In the genomic region with DNA sequence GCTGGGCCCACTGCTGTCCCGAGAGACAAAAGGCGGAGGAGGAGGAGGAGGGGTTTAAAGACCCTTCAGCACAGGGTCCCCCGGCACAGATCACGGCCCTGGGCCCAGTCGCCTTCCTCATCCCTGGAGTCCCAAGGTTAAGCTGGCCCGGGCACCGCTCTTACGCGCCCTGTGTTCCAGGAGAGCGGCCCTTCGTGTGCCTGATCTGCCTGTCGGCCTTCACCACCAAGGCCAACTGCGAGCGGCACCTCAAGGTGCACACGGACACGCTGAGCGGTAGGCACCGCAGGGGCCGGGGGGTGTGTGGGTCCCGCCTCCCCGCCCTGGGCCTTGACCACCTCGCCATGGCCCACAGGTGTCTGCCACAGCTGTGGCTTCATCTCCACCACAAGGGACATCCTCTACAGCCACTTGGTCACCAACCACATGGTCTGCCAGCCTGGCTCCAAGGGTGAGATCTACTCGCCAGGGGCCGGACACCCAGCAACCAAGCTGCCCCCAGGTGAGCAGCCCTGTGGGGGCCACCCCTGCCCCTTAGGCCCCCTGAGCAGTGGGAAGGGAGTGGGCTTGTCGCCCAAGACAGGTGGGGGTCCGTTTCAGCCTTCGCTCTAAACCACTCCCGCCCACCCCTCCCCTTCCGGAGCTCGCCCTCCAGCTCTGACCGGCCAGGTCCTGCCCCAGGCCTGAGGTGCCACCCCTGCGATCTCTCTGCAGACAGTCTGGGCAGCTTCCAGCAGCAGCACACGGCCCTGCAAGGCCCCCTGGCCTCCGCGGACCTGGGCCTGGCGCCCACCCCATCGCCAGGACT, we compare ENCODE assay signal across 11 cellular contexts. TPM values are rescaled to one million over a fixed set of nuclear protein-coding genes. Genes with fewer than 3 reads are reported as not detected.
DNase-seq lines count a peak whose midpoint lies in the region; ATAC-seq, FAIRE-seq and TF ChIP-seq lines count a peak whose summit lies in the region.
"Had no signal": no experiment of that assay in that cellular context is flagged by ENCODE, and none has a peak within 500 bp of the region (broad histone marks: within the 10 kb centered on the region; RNA-seq: fewer than 3 reads in every experiment).

No MANE protein-coding gene starts in this region.

- H3K4me1 Mint-ChIP-seq in memory B cell, result peaks cover 9% of the 10 kb centered on the region

- H3K27ac Mint-ChIP-seq in memory B cell, result no peak overlapping the region

- ATAC-seq in memory B cell (ENCODE audit: low read depth), result no peak
- ATAC-seq in HG03097 (IDR thresholded peaks at IDR 0.05; ENCODE audit: low FRiP score, unreplicated experiment), result no peak
- ATAC-seq in foreskin keratinocyte, result no peak

- 0 out of 2 replicates have a peak overlapping the region, but pooled peaks have one; percentile 81 for H2BK15ac ChIP-seq in H1 (ENCODE audit: low read length)

- H2AK5ac ChIP-seq in H1 (ENCODE audit: low read depth, low read length), result no peak overlapping the region; the same call in 1 of the 2 replicates

- 0 out of 2 replicates have a peak overlapping the region, but pooled peaks have one; percentile 43 for H2BK12ac ChIP-seq in H1 (ENCODE audit: low read depth, low read length)

- no peak for TF ChIP-seq EP300 in H1 (IDR thresholded peaks at IDR 0.05; ENCODE audit: borderline replicate concordance in 1 of 2, low read depth in 2 of 2, low read length in 2 of 2)

- H3K27me3 ChIP-seq in HUES64 (ENCODE audit: insufficient read depth, low read length), result no peaks in the 10 kb centered on the region
- no peaks in the 10 kb centered on the region; a peak in 2 of 7 replicates for H3K27me3 ChIP-seq in H1 (replicated peaks in 1 of 4; ENCODE audit: control insufficient read depth in 3 of 4, extremely low read depth in 1 of 4, insufficient read depth in 3 of 4, low read length in 3 of 4)
- H3K27me3 ChIP-seq in foreskin keratinocyte, result peaks cover 4% of the 10 kb centered on the region

- DNase-seq in H1 (ENCODE audit: low read depth in 1 of 2, low spot score in 2 of 2) (no peak), memory B cell (ENCODE audit: low spot score in 2 of 2) (no peak), substantia nigra (lab: John Stamatoyannopoulos, UW) (peak in 1 of 49 donors; percentile 49), foreskin keratinocyte (no peak), amygdala (lab: John Stamatoyannopoulos, UW) (no peak), D341Med (ENCODE audit: low spot score) (no peak)
- DNase-seq: NCI-H146 had no signal

- no peak overlapping the region for H4K91ac ChIP-seq in H1 (replicated peaks; ENCODE audit: insufficient read length, low read length)

- no peak overlapping the region for H2AFZ ChIP-seq in H1 (ENCODE audit: low read length)

- H3K9ac ChIP-seq in HUES64 (ENCODE audit: low read depth, low read length), result peak overlapping the region; percentile 52; the same call in 1 of the 2 replicates
- H3K9ac ChIP-seq in H1 (replicated peaks in 1 of 4; ENCODE audit: extremely low read depth in 1 of 4, low read depth in 3 of 4, low read length in 3 of 4), result peak overlapping the region in 3 of 4 experiments; percentile 30 to 64 (median 35); a peak in 3 of 7 replicates

- no peak overlapping the region; the same call in 1 of the 2 replicates for H3K18ac ChIP-seq in H1 (ENCODE audit: extremely low read depth, low read length)

- TF ChIP-seq POLR2A in H1 (IDR thresholded peaks at IDR 0.05; ENCODE audit: control extremely low read depth in 1 of 2, low read depth in 2 of 2, low read length in 2 of 2), result no peak

- H3K4ac ChIP-seq in H1 (replicated peaks; ENCODE audit: insufficient read length, low read depth, low read length), result no peak overlapping the region

- TF ChIP-seq RAD21 in H1 (IDR thresholded peaks at IDR 0.05 in 1 of 2, conservative IDR thresholded peaks at IDR 0.05 in 1 of 2; ENCODE audit: low read depth in 2 of 2, low read length in 2 of 2), result no peak

- 0 out of 2 replicates have a peak, but pooled peaks cover 4% of the 10 kb centered on the region for H3K79me1 ChIP-seq in H1 (ENCODE audit: low read depth, low read length)

- no peaks in the 10 kb centered on the region for H3K9me3 ChIP-seq in HUES64 (ENCODE audit: insufficient read depth, low read depth, low read length)
- H3K9me3 ChIP-seq in H1 (ENCODE audit: insufficient read depth in 2 of 2, low read depth in 1 of 2, low read length in 1 of 2), result no peaks in the 10 kb centered on the region

- TF ChIP-seq CTCF in H1 (IDR thresholded peaks at IDR 0.05; ENCODE audit: control extremely low read depth in 1 of 3, insufficient read depth in 1 of 3, low read depth in 1 of 3, low read length in 3 of 3) (no peak), foreskin keratinocyte (conservative IDR thresholded peaks at IDR 0.05) (no peak)

- H3K36me3 ChIP-seq in HUES64 (ENCODE audit: insufficient read depth, low read length) (no peaks in the 10 kb centered on the region), H1 (ENCODE audit: control insufficient read depth in 2 of 4, insufficient read depth in 4 of 4, low read length in 3 of 4) (no peaks in the 10 kb centered on the region; a peak in 1 of 8 replicates)

- peak overlapping the region; percentile 37 for H3K4me3 Mint-ChIP-seq in memory B cell

- no peak overlapping the region for H3K14ac ChIP-seq in H1 (ENCODE audit: insufficient read length)

- POLR2A ChIA-PET in H1 (lab: Charles Lee; ENCODE audit: partially characterized antibody), result interaction anchor here (1.0 to 2.6 kb wide), 6 partner anchors 10 to 582 kb away, joined by 3 to 9 read pairs (median 4); a partner anchor contains a TSS

- H3K4me3 ChIP-seq in HUES64 (ENCODE audit: low read length), result peak overlapping the region; percentile 87
- peak overlapping the region; percentile 24 to 87 (median 50); a peak in 7 of 8 replicates for H3K4me3 ChIP-seq in H1 (ENCODE audit: extremely low read depth in 1 of 4, insufficient read depth in 2 of 4, low read depth in 3 of 4, low read length in 4 of 4)

- peak overlapping the region; percentile 35 for H4K8ac ChIP-seq in H1 (ENCODE audit: extremely low read depth, insufficient read depth, low read length)

- 84% methylated on average over 37 of the region's 37 CpGs for WGBS in HUES64
- WGBS in H1 (ENCODE audit: extremely low coverage in 1 of 2, insufficient coverage in 1 of 2, insufficient read length in 1 of 2, insufficient replicate concordance in 2 of 2, low coverage in 1 of 2, low lambda C conversion rate in 2 of 2, missing lambda C conversion rate in 1 of 2), 2 experiments, result 84% methylated on average over 33 of the region's 37 CpGs; no CpG with 5 or more reads in 1 of the 2 experiments

- H3K56ac ChIP-seq in H1 (replicated peaks; ENCODE audit: insufficient read length, low read depth, low read length), result no peak overlapping the region

- H2BK20ac ChIP-seq in H1 (ENCODE audit: low read length), result no peak overlapping the region

- CTCF ChIA-PET in H1 (lab: Charles Lee; ENCODE audit: partially characterized antibody), result interaction anchor here (0.8 to 2.0 kb wide), 5 partner anchors 26 to 94 kb away, joined by 3 to 9 read pairs (median 5); no protein-coding TSS in a partner anchor

- H3K4me1 ChIP-seq in HUES64 (ENCODE audit: insufficient read depth, low read length) (no peaks in the 10 kb centered on the region), H1 (replicated peaks in 1 of 4; ENCODE audit: control insufficient read depth in 3 of 4, insufficient read depth in 4 of 4, low read length in 3 of 4) (peaks cover 0 to 15% (median 5%) of the 10 kb centered on the region in 4 experiments; a peak in 6 of 7 replicates), foreskin keratinocyte (no peaks in the 10 kb centered on the region)

- no peak overlapping the region for H4K5ac ChIP-seq in H1 (ENCODE audit: insufficient read length, low read depth, low read length)

- no peaks in the 10 kb centered on the region for H3K36me3 Mint-ChIP-seq in memory B cell

- peaks cover 0 to 16% of the 10 kb centered on the region in 2 experiments for H4K20me1 ChIP-seq in H1 (replicated peaks in 1 of 2; ENCODE audit: control insufficient read depth in 1 of 2, insufficient read depth in 2 of 2, low read length in 2 of 2)

- H3K23ac ChIP-seq in H1 (ENCODE audit: insufficient read length), result no peak overlapping the region

- FAIRE-seq in H1 (lab: Jason Lieb, UNC), result no peak
- FAIRE-seq: colon, HTR-8/SVneo had no signal

- no peaks in the 10 kb centered on the region for H3K27me3 Mint-ChIP-seq in memory B cell

- no peaks in the 10 kb centered on the region for H3K79me2 ChIP-seq in H1 (ENCODE audit: control insufficient read depth in 1 of 2, insufficient read depth in 2 of 2, low read length in 2 of 2)

- no peak overlapping the region for H2BK120ac ChIP-seq in H1 (replicated peaks; ENCODE audit: low read depth, low read length)

- H2BK5ac ChIP-seq in H1 (ENCODE audit: low read depth, low read length), result no peak overlapping the region

- no peaks in the 10 kb centered on the region for H3K9me3 Mint-ChIP-seq in memory B cell

- H3K4me2 ChIP-seq in H1 (ENCODE audit: insufficient read depth in 1 of 2, low read depth in 2 of 2, low read length in 2 of 2), result peak overlapping the region; percentile 30 to 72

- H3K27ac ChIP-seq in HUES64 (ENCODE audit: low read depth, low read length) (no peak overlapping the region), H1 (ENCODE audit: low read depth, low read length) (no peak overlapping the region), substantia nigra (ENCODE audit: low read depth, low read length, poor library complexity, severe bottlenecking) (peak overlapping the region; percentile 42), foreskin keratinocyte (no peak overlapping the region)

- peaks cover 10% of the 10 kb centered on the region; the same call in 1 of the 2 replicates for H3K23me2 ChIP-seq in H1 (ENCODE audit: low read depth, low read length)

TF ChIP-seq in H1, 55 proteins besides CTCF, POLR2A, EP300 and RAD21 (continues in another document):
- TF ChIP-seq TBP (IDR thresholded peaks at IDR 0.05; ENCODE audit: low read depth, low read length) (no peak), TEAD4 (IDR thresholded peaks at IDR 0.05; ENCODE audit: low read depth, low read length) (no peak), BACH1 (IDR thresholded peaks at IDR 0.05; ENCODE audit: low read length) (no peak), CREB1 (IDR thresholded peaks at IDR 0.05) (no peak)

RNA-seq across cellular contexts. Expression of a gene that starts 37.6 kb away (rescaled TPM):
- 46.2 TPM for polyA plus RNA-seq in HUES64 (2013, experiment 1 of 2)
- 47.7 TPM for polyA plus RNA-seq in HUES64 (2013, experiment 2 of 2)
- total RNA-seq in H1 (2021; fragmentation: NEBNext Ultra II Directional; extraction: Animal tissue kit (Norgen Biotek cat#: 25700)), result 70.3 and 73.2 TPM in 2 replicates
- 12.1 and 19.2 TPM in 2 replicates for polyA plus RNA-seq in H1 (2011; rRNA removed)
- 17.0 TPM for polyA plus RNA-seq in H1 (2011; cell fraction: cytosol; rRNA removed)
- 42.7 TPM for polyA plus RNA-seq in H1 (2011; cell fraction: nucleus; rRNA removed)
- polyA plus RNA-seq in H1 (2012, experiment 1 of 2), result 44.2 to 48.4 TPM (median 46.4 TPM) in 4 replicates
- polyA plus RNA-seq in H1 (2012, experiment 2 of 2), result 35.2 TPM
- 47.2 TPM for polyA plus RNA-seq in H1 (2013, experiment 1 of 2)
- 44.5 TPM for polyA plus RNA-seq in H1 (2013, experiment 2 of 2)
- polyA minus RNA-seq in H1 (2011; rRNA and poly(A)+ RNA removed), result 6.4 and 11.1 TPM in 2 replicates
- 19.7 TPM for polyA minus RNA-seq in H1 (2011; cell fraction: cytosol; rRNA and poly(A)+ RNA removed)
- 18.5 TPM for polyA minus RNA-seq in H1 (2011; cell fraction: nucleus; rRNA and poly(A)+ RNA removed)
- 28.9 and 34.9 TPM in 2 replicates for total RNA-seq in foreskin keratinocyte
- 25.9 and 29.7 TPM in 2 replicates for polyA plus RNA-seq in foreskin keratinocyte
